ENCODE assay signal across 12 cellular contexts in the genomic region with DNA sequence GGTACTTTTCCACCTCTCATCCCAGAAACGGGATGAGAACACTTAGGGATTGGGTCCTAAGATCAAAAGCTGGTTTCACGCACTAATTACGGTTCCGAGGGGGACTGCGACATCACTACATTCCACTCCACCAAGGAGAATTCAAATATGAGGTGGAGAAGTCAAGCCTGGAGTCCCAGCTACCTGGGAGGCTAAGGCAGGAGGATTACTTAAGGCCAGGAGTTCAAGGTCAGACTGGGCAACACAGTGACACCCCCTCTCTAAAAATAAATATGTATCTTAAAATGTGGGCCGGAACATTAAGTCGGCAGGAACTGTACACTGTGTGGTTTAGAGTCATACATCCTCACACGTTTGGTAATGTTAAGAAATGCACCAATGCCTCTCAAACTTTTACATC. TPM values are rescaled to one million over a fixed set of nuclear protein-coding genes. Genes with fewer than 3 reads are reported as not detected.
DNase-seq lines count a peak whose midpoint lies in the region; ATAC-seq, FAIRE-seq and TF ChIP-seq lines count a peak whose summit lies in the region.
"Had no signal": no experiment of that assay in that cellular context is flagged by ENCODE, and none has a peak within 500 bp of the region (broad histone marks: within the 10 kb centered on the region; RNA-seq: fewer than 3 reads in every experiment).

No MANE protein-coding gene starts in this region.

- ATAC-seq in activated CD8-positive, alpha-beta memory T cell treated with anti-CD3 and anti-CD28 coated beads, Interleukin-2, amount 10 ng/mL, durations not matched to agents 7 days and 5 days = no peak
- no peak for ATAC-seq in HG03378 (IDR thresholded peaks at IDR 0.05; ENCODE audit: unreplicated experiment)
- ATAC-seq: Right ventricle myocardium inferior had no signal

- H3K27me3 ChIP-seq in skeletal muscle tissue (ENCODE audit: control insufficient read depth in 3 of 3, insufficient read depth in 3 of 3, low read length in 3 of 3) = no peaks in the 10 kb centered on the region
- H3K27me3 ChIP-seq: tibial nerve had no signal

- peak overlapping the region; percentile 16 for H3K4me3 Mint-ChIP-seq in activated CD8-positive, alpha-beta memory T cell treated with anti-CD3 and anti-CD28 coated beads, Interleukin-2, amount 10 ng/mL, durations not matched to agents 7 days and 5 days

- H3K27ac ChIP-seq in skeletal muscle tissue (ENCODE audit: low read depth, low read length) = no peak overlapping the region

- no peaks in the 10 kb centered on the region for H3K9me3 ChIP-seq in skeletal muscle tissue (ENCODE audit: control insufficient read depth in 3 of 3, low read length in 3 of 3)
- H3K9me3 ChIP-seq: tibial nerve had no signal

- no peaks in the 10 kb centered on the region for H3K27me3 Mint-ChIP-seq in activated CD8-positive, alpha-beta memory T cell treated with anti-CD3 and anti-CD28 coated beads, Interleukin-2, amount 10 ng/mL, durations not matched to agents 7 days and 5 days

- H3K4me3 ChIP-seq in WI38 (ENCODE audit: low read depth, low read length) = peak overlapping the region; percentile 99
- peak overlapping the region; percentile 90 for H3K4me3 ChIP-seq in fibroblast of the aortic adventitia (ENCODE audit: low read depth, low read length)
- H3K4me3 ChIP-seq in skeletal muscle tissue (ENCODE audit: low read length in 3 of 3) = peak overlapping the region in 2 of 3 donors; percentile 6 to 93

- peaks cover 17 to 21% (median 21%) of the 10 kb centered on the region in 3 donors for H3K36me3 ChIP-seq in skeletal muscle tissue (ENCODE audit: control insufficient read depth in 3 of 3, insufficient read depth in 3 of 3, low read length in 3 of 3)

- FAIRE-seq in D721Med (lab: Jason Lieb, UNC) = no peak

- peaks cover 25 to 30% (median 28%) of the 10 kb centered on the region in 3 donors for H3K4me1 ChIP-seq in skeletal muscle tissue (ENCODE audit: control insufficient read depth in 3 of 3, insufficient read depth in 3 of 3, low read length in 3 of 3)

- H3K9me3 Mint-ChIP-seq in activated CD8-positive, alpha-beta memory T cell treated with anti-CD3 and anti-CD28 coated beads, Interleukin-2, amount 10 ng/mL, durations not matched to agents 7 days and 5 days (ENCODE audit: low read depth) = no peaks in the 10 kb centered on the region

- TF ChIP-seq CTCF in WI38 (IDR thresholded peaks at IDR 0.05; ENCODE audit: low read depth, low read length) (no peak), fibroblast of the aortic adventitia (IDR thresholded peaks at IDR 0.05; ENCODE audit: insufficient read depth, low read length) (no peak), D721Med (IDR thresholded peaks at IDR 0.05; ENCODE audit: insufficient read depth, missing control alignments) (no peak)

- DNase-seq in activated CD8-positive, alpha-beta memory T cell treated with anti-CD3 and anti-CD28 coated beads, Interleukin-2, amount 10 ng/mL, durations not matched to agents 7 days and 5 days = no peak
- DNase-seq in activated CD8-positive, alpha-beta memory T cell treated with anti-CD3 and anti-CD28 coated beads, Interleukin-2, amount 50 U/mL, for 4 hours = no peak
- no peak for DNase-seq in fibroblast of the aortic adventitia (ENCODE audit: low read depth)
- no peak for DNase-seq in D721Med (ENCODE audit: insufficient read length, low spot score)
- no peak for DNase-seq in ureter (ENCODE audit: low spot score)
- DNase-seq: NCI-H1694; stimulated activated CD4-positive, alpha-beta T cell treated with anti-CD3 and anti-CD28 coated beads, Interleukin-2, amount 100 ng/mL, for 24 hours had no signal

- H3K27ac Mint-ChIP-seq in activated CD8-positive, alpha-beta memory T cell treated with anti-CD3 and anti-CD28 coated beads, Interleukin-2, amount 10 ng/mL, durations not matched to agents 7 days and 5 days = no peak overlapping the region

- peaks cover 42% of the 10 kb centered on the region for H3K4me1 Mint-ChIP-seq in activated CD8-positive, alpha-beta memory T cell treated with anti-CD3 and anti-CD28 coated beads, Interleukin-2, amount 10 ng/mL, durations not matched to agents 7 days and 5 days

- CTCF ChIA-PET in activated CD8-positive, alpha-beta memory T cell treated with anti-CD3 and anti-CD28 coated beads, Interleukin-2, amount 10 ng/mL, durations not matched to agents 7 days and 5 days (lab: Charles Lee) = interaction anchor here (1.8 to 3.6 kb wide), 2 partner anchors 19 to 67 kb away, joined by 3 to 12 read pairs; no protein-coding TSS in a partner anchor

- H3K9ac ChIP-seq in skeletal muscle tissue (ENCODE audit: low read depth in 1 of 3, low read length in 3 of 3) = peak overlapping the region; percentile 4 to 89 (median 87)

- H3K36me3 Mint-ChIP-seq in activated CD8-positive, alpha-beta memory T cell treated with anti-CD3 and anti-CD28 coated beads, Interleukin-2, amount 10 ng/mL, durations not matched to agents 7 days and 5 days = peaks cover 10% of the 10 kb centered on the region

RNA-seq across cellular contexts. Expression of a gene that starts 1.6 kb away (rescaled TPM):
- 10 to 100 TPM; 47.6 to 57.2 TPM for total RNA-seq in activated CD8-positive, alpha-beta memory T cell treated with anti-CD3 and anti-CD28 coated beads, Interleukin-2, amount 10 ng/mL, durations not matched to agents 7 days and 5 days
- total RNA-seq in fibroblast of the aortic adventitia (ENCODE audit: low replicate concordance) (63.5 and 108 TPM in 2 replicates), skeletal muscle tissue (85.1 TPM), ureter (125 TPM)

RNA-seq across cellular contexts. Expression of a gene that starts 1.8 kb away (rescaled TPM):
- 10 to 100 TPM; 11.8 to 12.1 TPM for total RNA-seq in activated CD8-positive, alpha-beta memory T cell treated with anti-CD3 and anti-CD28 coated beads, Interleukin-2, amount 10 ng/mL, durations not matched to agents 7 days and 5 days
- total RNA-seq in fibroblast of the aortic adventitia (ENCODE audit: low replicate concordance) (21.5 and 35.2 TPM in 2 replicates), skeletal muscle tissue (17.7 TPM), ureter (21.9 TPM)

RNA-seq across cellular contexts. Expression of a gene that starts 48.0 kb away (rescaled TPM):
- total RNA-seq in activated CD8-positive, alpha-beta memory T cell treated with anti-CD3 and anti-CD28 coated beads, Interleukin-2, amount 10 ng/mL, durations not matched to agents 7 days and 5 days = 10 to 100 TPM; 22.3 to 34.2 TPM
- total RNA-seq in fibroblast of the aortic adventitia (ENCODE audit: low replicate concordance) = 13.6 and 26.2 TPM in 2 replicates
- 11.0 TPM for total RNA-seq in skeletal muscle tissue
- 32.7 TPM for total RNA-seq in ureter

RNA-seq across cellular contexts. Expression of a gene that starts 48.4 kb away (rescaled TPM):
- 10 to 100 TPM; 29.8 to 41.1 TPM for total RNA-seq in activated CD8-positive, alpha-beta memory T cell treated with anti-CD3 and anti-CD28 coated beads, Interleukin-2, amount 10 ng/mL, durations not matched to agents 7 days and 5 days
- 13.5 and 34.9 TPM in 2 replicates for total RNA-seq in fibroblast of the aortic adventitia (ENCODE audit: low replicate concordance)
- 17.2 TPM for total RNA-seq in skeletal muscle tissue
- total RNA-seq in ureter = 91.8 TPM
